ENCODE assay signal across 19 cellular contexts in the genomic region with DNA sequence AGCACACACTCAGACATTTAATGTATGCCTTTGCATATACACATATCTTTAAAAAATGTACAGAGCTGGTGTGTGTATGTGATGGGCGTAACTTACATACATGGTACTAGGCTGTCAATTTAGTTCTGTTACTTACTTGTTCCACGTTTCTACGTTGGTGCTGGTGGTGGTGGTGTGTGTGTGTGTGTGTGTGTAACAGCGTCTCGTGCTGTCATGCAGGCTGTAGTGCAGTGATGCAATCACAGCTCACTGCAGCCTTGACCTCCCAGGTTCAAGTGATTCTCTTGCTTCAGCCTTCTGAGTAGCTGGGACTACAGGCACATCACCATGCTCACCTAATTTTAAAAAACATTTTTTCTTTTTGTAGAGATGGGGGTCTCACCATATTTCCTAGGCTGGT.
A peak's percentile ranks its signal among the peaks of the same experiment; 100 is the strongest.
DNase-seq lines count a peak whose midpoint lies in the region; ATAC-seq and TF ChIP-seq lines count a peak whose summit lies in the region.
"Had no signal": no experiment of that assay in that cellular context is flagged by ENCODE, and none has a peak within 500 bp of the region (broad histone marks: within the 10 kb centered on the region; RNA-seq: fewer than 3 reads in every experiment).

No MANE protein-coding gene starts in this region.

- H3K36me3 ChIP-seq in WERI-Rb-1 = no peaks in the 10 kb centered on the region
- no peaks in the 10 kb centered on the region for H3K36me3 ChIP-seq in ovary
- H3K36me3 ChIP-seq: BLaER1 had no signal

- ATAC-seq in HG02973 (IDR thresholded peaks at IDR 0.05; ENCODE audit: unreplicated experiment) = no peak
- ATAC-seq: A549 had no signal

- H3K27ac ChIP-seq in WERI-Rb-1 = peak overlapping the region; percentile 54
- H3K27ac ChIP-seq in ovary = peak overlapping the region in 1 of 2 donors; percentile 38
- H3K27ac ChIP-seq: A549, BLaER1, HL-60, KMS-11 had no signal

- no peak for TF ChIP-seq POLR2A in ovary (IDR thresholded peaks at IDR 0.05)

- H3K27me3 ChIP-seq in WERI-Rb-1 (ENCODE audit: insufficient read depth, low read depth, severe bottlenecking) = no peaks in the 10 kb centered on the region
- H3K27me3 ChIP-seq in ovary = no peaks in the 10 kb centered on the region

- TF ChIP-seq CTCF in AG10803 (conservative IDR thresholded peaks at IDR 0.05; ENCODE audit: low read length) (no peak), WERI-Rb-1 (IDR thresholded peaks at IDR 0.05; ENCODE audit: low read depth, low read length) (no peak), ovary (IDR thresholded peaks at IDR 0.05) (no peak)

- peak; percentile 34 for DNase-seq in AG10803 (ENCODE audit: low read depth)
- no peak for DNase-seq in WERI-Rb-1
- DNase-seq in fibroblast of gingiva (ENCODE audit: low read depth) = peak; percentile 13
- DNase-seq in ovary = peak; percentile 47 to 87 (median 78)
- no peak for DNase-seq in AML-193 (lab: John Stamatoyannopoulos, UW)
- no peak for DNase-seq in DMS 273 treated with DMSO at 0.1 percent for 48 hours (lab: John Stamatoyannopoulos, UW)
- DNase-seq: CD4-positive, alpha-beta T cell; COR-L47; GOT3; HCEC 1CT; MV-4-11; NCI-H1105 treated with DMSO at 0.1 percent for 48 hours; NCI-H2029 treated with DMSO at 0.1 percent for 48 hours; Right ventricle myocardium superior had no signal

- 24 to 35% (median 29%) methylated on average over 5 of the region's 5 CpGs for WGBS in ovary, 3 donors

- no peak for TF ChIP-seq EP300 in ovary (IDR thresholded peaks at IDR 0.05)

- intact Hi-C loops in ovary (cut with DNase I) = no loop called here

- H3K9me3 ChIP-seq in WERI-Rb-1 (ENCODE audit: severe bottlenecking) = peaks cover 4% of the 10 kb centered on the region
- H3K9me3 ChIP-seq in ovary = no peaks in the 10 kb centered on the region
- H3K9me3 ChIP-seq: A549 had no signal

- H3K4me3 ChIP-seq in AG10803 (ENCODE audit: low read length) (no peak overlapping the region), WERI-Rb-1 (ENCODE audit: low read depth, low read length) (no peak overlapping the region), ovary (no peak overlapping the region)
- H3K4me3 ChIP-seq: A549, BLaER1 had no signal

- no peaks in the 10 kb centered on the region for H3K4me1 ChIP-seq in ovary (ENCODE audit: insufficient read depth)
- H3K4me1 ChIP-seq: A549, BLaER1 had no signal

Comparison
In these comparisons a context has a peak if more than half of its experiments do, and no peak if none do; other contexts are left out.
1. DNase-seq: peak in AG10803 (single experiment), fibroblast of gingiva (single experiment) and ovary (5 of 5); none in WERI-Rb-1 (single experiment), AML-193 (0 of 2) and DMS 273 treated with DMSO at 0.1 percent for 48 hours (single experiment).